In the genomic region with DNA sequence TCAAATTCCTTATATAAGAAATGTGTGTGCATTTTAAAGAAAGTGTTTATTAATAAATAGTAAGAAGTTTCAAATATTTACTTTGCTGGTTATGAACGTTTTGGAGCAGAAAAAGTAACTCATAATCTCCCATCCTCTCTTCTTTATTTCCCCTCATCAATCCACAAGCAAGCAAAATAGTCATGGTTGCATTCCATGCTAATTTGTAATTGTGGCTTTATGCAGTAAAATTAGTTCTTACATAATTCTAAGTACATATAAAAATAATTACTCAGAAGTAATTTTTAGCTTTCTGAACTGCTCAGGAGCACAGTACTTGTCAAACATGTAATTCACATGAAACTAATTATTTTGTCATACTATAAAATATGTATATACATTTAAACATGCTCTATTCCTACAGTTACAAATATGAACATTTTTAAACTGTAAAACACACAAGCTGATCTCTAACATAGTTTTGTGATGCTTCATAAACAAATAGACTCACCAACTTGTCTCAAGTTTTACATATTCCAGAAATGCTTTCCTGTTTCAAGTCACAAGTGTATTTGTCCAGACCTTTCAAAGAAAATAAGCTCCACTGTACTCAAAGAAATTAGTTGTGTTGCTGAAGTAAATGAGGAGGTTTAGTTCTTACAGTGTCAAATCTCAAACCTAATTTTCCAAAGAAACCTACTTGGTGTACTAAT, we compare ENCODE assay signal across 38 cellular contexts.
A peak's percentile ranks its signal among the peaks of the same experiment; 100 is the strongest.
DNase-seq lines count a peak whose midpoint lies in the region; ATAC-seq, FAIRE-seq and TF ChIP-seq lines count a peak whose summit lies in the region.
"Had no signal": no experiment of that assay in that cellular context is flagged by ENCODE, and none has a peak within 500 bp of the region (broad histone marks: within the 10 kb centered on the region; RNA-seq: fewer than 3 reads in every experiment).

No MANE protein-coding gene starts in this region.

- no peaks in the 10 kb centered on the region for H3K27me3 Mint-ChIP-seq in astrocyte (ENCODE audit: low read depth, unreplicated experiment)
- H3K27me3 Mint-ChIP-seq: natural killer cell treated with Interleukin-12 subunit alpha and Interleukin-12 subunit beta and Interleukin-15 and Interleukin-18, amount 100 ng/mL, for 72 hours had no signal

- H4K20me1 ChIP-seq in SK-N-SH (ENCODE audit: insufficient read depth): no peaks in the 10 kb centered on the region
- no peaks in the 10 kb centered on the region for H4K20me1 ChIP-seq in astrocyte (ENCODE audit: insufficient read depth, low read length)

- H3K9ac ChIP-seq in SK-N-SH: no peak overlapping the region
- no peak overlapping the region for H3K9ac ChIP-seq in astrocyte (ENCODE audit: low read length)

- intact Hi-C loops in psoas muscle (cut with DNase I): no loop called here

- TF ChIP-seq POLR2A in GM18505 (IDR thresholded peaks at IDR 0.05; ENCODE audit: borderline replicate concordance, extremely low read depth, insufficient read depth, insufficient read length) (no peak), gastroesophageal sphincter (IDR thresholded peaks at IDR 0.05) (no peak)

- H3K4me1 Mint-ChIP-seq in astrocyte (ENCODE audit: low read depth, unreplicated experiment): no peaks in the 10 kb centered on the region
- H3K4me1 Mint-ChIP-seq: stimulated activated effector memory CD8-positive, alpha-beta T cell treated with anti-CD3 and anti-CD28 coated beads, Interleukin-12 subunit alpha, Interleukin-12 subunit beta, amount 100 ng/mL, for 72 hours had no signal

- TF ChIP-seq CTCF in SK-N-SH (IDR thresholded peaks at IDR 0.05): no peak
- no peak for TF ChIP-seq CTCF in astrocyte (IDR thresholded peaks at IDR 0.05; ENCODE audit: insufficient read depth, low read depth, low read length)
- TF ChIP-seq CTCF in fibroblast of mammary gland (conservative IDR thresholded peaks at IDR 0.05; ENCODE audit: control insufficient read depth, insufficient read depth, low read depth, low read length): no peak
- no peak for TF ChIP-seq CTCF in psoas muscle (IDR thresholded peaks at IDR 0.05)
- no peak for TF ChIP-seq CTCF in gastroesophageal sphincter (IDR thresholded peaks at IDR 0.05)

- H3K4me1 ChIP-seq in SK-N-SH (ENCODE audit: control insufficient read depth in 1 of 2, insufficient read depth in 2 of 2, low read depth in 1 of 2, low read length in 1 of 2): no peaks in the 10 kb centered on the region; a peak in 1 of 4 replicates
- no peaks in the 10 kb centered on the region for H3K4me1 ChIP-seq in astrocyte (ENCODE audit: insufficient read depth, low read length)
- H3K4me1 ChIP-seq in psoas muscle: no peaks in the 10 kb centered on the region
- no peaks in the 10 kb centered on the region for H3K4me1 ChIP-seq in gastroesophageal sphincter
- H3K4me1 ChIP-seq: adrenal gland, breast epithelium had no signal

- H3K36me3 ChIP-seq in SK-N-SH (replicated peaks in 1 of 2; ENCODE audit: control insufficient read depth in 1 of 2, insufficient read depth in 2 of 2, low read length in 1 of 2): no peaks in the 10 kb centered on the region
- H3K36me3 ChIP-seq in astrocyte (ENCODE audit: insufficient read depth, low read length): no peaks in the 10 kb centered on the region
- no peaks in the 10 kb centered on the region for H3K36me3 ChIP-seq in psoas muscle (ENCODE audit: insufficient read depth in 1 of 2, low read depth in 1 of 2)
- H3K36me3 ChIP-seq in gastroesophageal sphincter: no peaks in the 10 kb centered on the region
- H3K36me3 ChIP-seq: adrenal gland, breast epithelium had no signal

- no peaks in the 10 kb centered on the region for H3K9me3 ChIP-seq in SK-N-SH
- H3K9me3 ChIP-seq in astrocyte (ENCODE audit: insufficient read depth, low read depth, low read length): no peaks in the 10 kb centered on the region
- no peaks in the 10 kb centered on the region for H3K9me3 ChIP-seq in psoas muscle
- no peaks in the 10 kb centered on the region for H3K9me3 ChIP-seq in gastroesophageal sphincter
- H3K9me3 ChIP-seq: adrenal gland, breast epithelium, mucosa of descending colon had no signal

- no peaks in the 10 kb centered on the region for H3F3A ChIP-seq in SK-N-SH (replicated peaks; ENCODE audit: insufficient read depth)

- ATAC-seq in SK-N-SH treated with all-trans-retinoic acid at 6 μM for 48 hours (no peak), GM18505 (IDR thresholded peaks at IDR 0.05; ENCODE audit: unreplicated experiment) (no peak), psoas muscle (no peak), gastroesophageal sphincter (no peak)
- ATAC-seq: activated CD4-positive, CD25-positive, alpha-beta regulatory T cell treated with anti-CD3 and anti-CD28 coated beads, Interleukin-2, amount 50 U/mL, for 24 hours; K562; mucosa of descending colon; natural killer cell treated with Interleukin-12 subunit alpha and Interleukin-12 subunit beta and Interleukin-15 and Interleukin-18, amount 100 ng/mL, for 72 hours; stimulated activated effector memory CD8-positive, alpha-beta T cell treated with anti-CD3 and anti-CD28 coated beads, Interleukin-12 subunit alpha, Interleukin-12 subunit beta, amount 100 ng/mL, for 72 hours had no signal

- no peaks in the 10 kb centered on the region for H3K9me2 ChIP-seq in SK-N-SH

- no peak overlapping the region for H3K27ac Mint-ChIP-seq in astrocyte (ENCODE audit: unreplicated experiment)
- H3K27ac Mint-ChIP-seq: activated naive CD4-positive, alpha-beta T cell treated with anti-CD3 and anti-CD28 coated beads for 36 hours; activated T-helper 1 cell treated with anti-CD3 and anti-CD28 coated beads, Interleukin-12 subunit alpha, Interleukin-12 subunit beta, Interleukin-2, Interleukin-4 antibody, amounts not matched to agents 30 ng/mL and 10 ng/mL and 1 ng/mL, durations not matched to agents 14 hours and 24 hours and 36 hours; natural killer cell treated with Interleukin-12 subunit alpha and Interleukin-12 subunit beta and Interleukin-15 and Interleukin-18, amount 100 ng/mL, for 72 hours; stimulated activated effector memory CD8-positive, alpha-beta T cell treated with anti-CD3 and anti-CD28 coated beads, Interleukin-12 subunit alpha, Interleukin-12 subunit beta, amount 100 ng/mL, for 72 hours had no signal

- WGBS in SK-N-SH (ENCODE audit: low lambda C conversion rate): 2% methylated on average over 1 of the region's 1 CpG
- WGBS in psoas muscle, 3 donors: 13 to 35% (median 18%) methylated on average over 1 of the region's 1 CpG
- WGBS in gastroesophageal sphincter (ENCODE audit: low coverage in 1 of 2), 2 donors: 11% methylated on average over 1 of the region's 1 CpG

- no peak overlapping the region for H2AFZ ChIP-seq in SK-N-SH (ENCODE audit: low read depth)
- H2AFZ ChIP-seq in astrocyte (ENCODE audit: low read depth, low read length): no peak overlapping the region

- H3K79me2 ChIP-seq in SK-N-SH (ENCODE audit: insufficient read depth) (no peaks in the 10 kb centered on the region), astrocyte (ENCODE audit: insufficient read depth, low read length) (no peaks in the 10 kb centered on the region)

- POLR2A ChIA-PET in SK-N-SH (lab: Yijun Ruan, JAX): no interaction called here

- no peak overlapping the region for H3K4me2 ChIP-seq in SK-N-SH
- H3K4me2 ChIP-seq in astrocyte (ENCODE audit: low read length): no peak overlapping the region

- H3K9me3 Mint-ChIP-seq in astrocyte (ENCODE audit: unreplicated experiment): no peaks in the 10 kb centered on the region
- H3K9me3 Mint-ChIP-seq: activated T-helper 1 cell treated with anti-CD3 and anti-CD28 coated beads, Interleukin-12 subunit alpha, Interleukin-12 subunit beta, Interleukin-2, Interleukin-4 antibody, amounts not matched to agents 30 ng/mL and 10 ng/mL and 1 ng/mL, durations not matched to agents 14 hours and 24 hours and 36 hours; natural killer cell treated with Interleukin-12 subunit alpha and Interleukin-12 subunit beta and Interleukin-15 and Interleukin-18, amount 100 ng/mL, for 72 hours had no signal

- no peak for TF ChIP-seq EP300 in SK-N-SH (IDR thresholded peaks at IDR 0.05; ENCODE audit: borderline replicate concordance in 1 of 2, low read depth in 1 of 2, low read length in 1 of 2)
- no peak for TF ChIP-seq EP300 in gastroesophageal sphincter (IDR thresholded peaks at IDR 0.05)

- no peaks in the 10 kb centered on the region for H3K36me3 Mint-ChIP-seq in astrocyte (ENCODE audit: low read depth, unreplicated experiment)
- H3K36me3 Mint-ChIP-seq: natural killer cell treated with Interleukin-12 subunit alpha and Interleukin-12 subunit beta and Interleukin-15 and Interleukin-18, amount 100 ng/mL, for 72 hours; stimulated activated effector memory CD8-positive, alpha-beta T cell treated with anti-CD3 and anti-CD28 coated beads, Interleukin-12 subunit alpha, Interleukin-12 subunit beta, amount 100 ng/mL, for 72 hours had no signal

- no peaks in the 10 kb centered on the region for H3K27me3 ChIP-seq in SK-N-SH (ENCODE audit: insufficient read depth)
- no peaks in the 10 kb centered on the region for H3K27me3 ChIP-seq in astrocyte (ENCODE audit: insufficient read depth, low read length)
- no peaks in the 10 kb centered on the region for H3K27me3 ChIP-seq in psoas muscle (ENCODE audit: insufficient read depth in 3 of 3, low read length in 2 of 3)
- no peaks in the 10 kb centered on the region for H3K27me3 ChIP-seq in gastroesophageal sphincter
- H3K27me3 ChIP-seq: adrenal gland, breast epithelium had no signal

- DNase-seq in SK-N-SH (no peak), astrocyte (ENCODE audit: low read depth) (peak; percentile 63), fibroblast of mammary gland (ENCODE audit: low read depth) (peak; percentile 18), NCI-H2227 treated with DMSO at 0.1 percent for 48 hours (lab: John Stamatoyannopoulos, UW) (no peak), psoas muscle (no peak)
- DNase-seq: activated CD4-positive, alpha-beta T cell treated with anti-CD3 and anti-CD28 coated beads, Interleukin-2, amount 50 U/mL, for 48 hours; activated CD8-positive, alpha-beta memory T cell treated with anti-CD3 and anti-CD28 coated beads, Interleukin-2, amount 50 U/mL, for 48 hours; activated naive CD4-positive, alpha-beta T cell treated with anti-CD3 and anti-CD28 coated beads for 36 hours; adrenal gland; COR-L47; DMS53; effector CD8-positive, alpha-beta T cell; GF-D8; hippocampal formation; MM.1S; mucosa of descending colon; NCI-H1105 treated with DMSO at 0.1 percent for 48 hours; NCI-H2029; NCI-H526 treated with DMSO at 0.1 percent for 48 hours; Right ventricle myocardium superior; substantia nigra; T-helper 2 cell; trophoblast cell had no signal

- H3K4me3 ChIP-seq in SK-N-SH (ENCODE audit: low read depth in 2 of 2, low read length in 1 of 2) (no peak overlapping the region), astrocyte (ENCODE audit: insufficient read depth, low read depth, low read length) (no peak overlapping the region), fibroblast of mammary gland (ENCODE audit: control insufficient read depth, low read depth, low read length) (no peak overlapping the region), psoas muscle (no peak overlapping the region), gastroesophageal sphincter (no peak overlapping the region)
- H3K4me3 ChIP-seq: adrenal gland, breast epithelium, K562, lung, mucosa of descending colon had no signal

- CTCF ChIA-PET in SK-N-SH (lab: Yijun Ruan, JAX): no interaction called here

- no peak for TF ChIP-seq RAD21 in SK-N-SH (IDR thresholded peaks at IDR 0.05; ENCODE audit: low read length)

- H3K27ac ChIP-seq in SK-N-SH (ENCODE audit: low read depth in 2 of 2, low read length in 1 of 2) (peak overlapping the region in 1 of 2 experiments; percentile 34; a peak in 1 of 4 replicates), astrocyte (ENCODE audit: low read depth, low read length) (no peak overlapping the region), psoas muscle (no peak overlapping the region), gastroesophageal sphincter (no peak overlapping the region)
- H3K27ac ChIP-seq: 22Rv1, adrenal gland, breast epithelium, C4-2B had no signal

- no peak for FAIRE-seq in astrocyte (lab: Jason Lieb, UNC)
- FAIRE-seq: frontal cortex, H1, HTR-8/SVneo, K562 had no signal

- no peak overlapping the region for H3K4me3 Mint-ChIP-seq in astrocyte (ENCODE audit: unreplicated experiment)
- H3K4me3 Mint-ChIP-seq: activated naive CD4-positive, alpha-beta T cell treated with anti-CD3 and anti-CD28 coated beads for 36 hours; activated T-helper 1 cell treated with anti-CD3 and anti-CD28 coated beads, Interleukin-12 subunit alpha, Interleukin-12 subunit beta, Interleukin-2, Interleukin-4 antibody, amounts not matched to agents 30 ng/mL and 10 ng/mL and 1 ng/mL, durations not matched to agents 14 hours and 24 hours and 36 hours; natural killer cell treated with Interleukin-12 subunit alpha and Interleukin-12 subunit beta and Interleukin-15 and Interleukin-18, amount 100 ng/mL, for 72 hours; stimulated activated effector memory CD8-positive, alpha-beta T cell treated with anti-CD3 and anti-CD28 coated beads, Interleukin-12 subunit alpha, Interleukin-12 subunit beta, amount 100 ng/mL, for 72 hours had no signal

Comparison
In these comparisons a context has a peak if more than half of its experiments do, and no peak if none do; other contexts are left out.
1. DNase-seq: peak in astrocyte (single experiment) and fibroblast of mammary gland (single experiment); none in SK-N-SH (single experiment), NCI-H2227 treated with DMSO at 0.1 percent for 48 hours (single experiment) and psoas muscle (0 of 2).